ENCODE assay signal across 8 cellular contexts in the genomic region with DNA sequence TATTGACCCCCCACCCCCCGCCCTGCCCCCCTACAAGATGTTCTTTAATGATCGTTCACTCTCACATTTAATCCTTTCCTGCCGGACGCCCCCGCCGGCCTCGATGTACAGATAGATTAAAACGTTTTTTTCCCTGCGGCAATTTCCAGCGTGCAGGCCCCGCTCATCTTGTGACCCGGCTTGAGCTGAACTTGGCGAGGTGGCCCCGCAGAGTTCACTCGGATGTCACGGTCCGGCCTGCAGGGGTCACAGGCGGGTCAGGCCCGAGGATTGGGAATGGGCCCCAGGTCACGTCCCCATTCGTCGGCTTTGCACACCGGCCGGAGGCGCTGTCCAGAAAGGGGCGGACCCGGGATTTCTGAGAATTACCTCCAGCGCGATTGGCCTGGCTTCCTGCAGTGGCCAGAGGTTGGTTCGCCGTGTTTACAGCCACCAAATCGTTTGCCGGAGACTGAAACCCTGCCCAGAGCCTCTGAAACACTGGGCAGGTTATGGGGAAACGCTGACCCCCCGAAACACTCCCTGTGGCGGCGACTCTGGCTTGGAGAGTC. TPM values are rescaled to one million over a fixed set of nuclear protein-coding genes. Genes with fewer than 3 reads are reported as not detected.
A peak's percentile ranks its signal among the peaks of the same experiment; 100 is the strongest.
DNase-seq lines count a peak whose midpoint lies in the region; ATAC-seq and TF ChIP-seq lines count a peak whose summit lies in the region.

No MANE protein-coding gene starts in this region.

- H3K4me3 ChIP-seq in H7 (ENCODE audit: insufficient read depth, low read depth, low read length) (peak overlapping the region; percentile 60), iPS DF 6.9 (ENCODE audit: low read length) (peak overlapping the region; percentile 8; the same call in 1 of the 2 replicates), gastrocnemius medialis (peak overlapping the region; percentile 6 to 66 (median 36))

- H3K27me3 Mint-ChIP-seq in T-helper 17 cell: peaks cover 83% of the 10 kb centered on the region

- DNase-seq in H7: peak; percentile 92
- DNase-seq in T-helper 17 cell: no peak
- no peak for DNase-seq in iPS DF 6.9 (ENCODE audit: low read depth, low spot score)
- DNase-seq in gastrocnemius medialis: no peak
- no peak for DNase-seq in AG08396 (ENCODE audit: low spot score)
- no peak for DNase-seq in NCI-H524 treated with DMSO at 0.1 percent for 48 hours (lab: John Stamatoyannopoulos, UW)
- DNase-seq in central memory CD4-positive, alpha-beta T cell: no peak

- intact Hi-C loops in gastrocnemius medialis (cut with DNase I; ENCODE audit: low total_unique reads): loop anchor here (10.0 kb wide), 1 partner anchor 283 kb away; no protein-coding TSS in a partner anchor

- H3K36me3 ChIP-seq in H7 (replicated peaks; ENCODE audit: control insufficient read depth, insufficient read depth, low read length) (no peaks in the 10 kb centered on the region), iPS DF 6.9 (ENCODE audit: control insufficient read depth, insufficient read depth, low read length) (no peaks in the 10 kb centered on the region), gastrocnemius medialis (no peaks in the 10 kb centered on the region)

- ATAC-seq in T-helper 17 cell: no peak
- no peak for ATAC-seq in gastrocnemius medialis
- ATAC-seq in GM21515 (IDR thresholded peaks at IDR 0.05; ENCODE audit: unreplicated experiment): no peak

- H3K4me1 ChIP-seq in iPS DF 6.9 (ENCODE audit: control insufficient read depth, insufficient read depth, low read length) (peaks cover 19% of the 10 kb centered on the region), gastrocnemius medialis (peaks cover 12 to 34% of the 10 kb centered on the region in 2 donors)

- peak overlapping the region; percentile 21 for H3K27ac Mint-ChIP-seq in T-helper 17 cell

- H3K27me3 ChIP-seq in H7 (ENCODE audit: control insufficient read depth, insufficient read depth, low read length): peaks cover 98% of the 10 kb centered on the region
- H3K27me3 ChIP-seq in iPS DF 6.9 (ENCODE audit: control insufficient read depth, insufficient read depth, low read length): peaks cover 90% of the 10 kb centered on the region
- peaks cover 69 to 75% (median 71%) of the 10 kb centered on the region in 3 donors for H3K27me3 ChIP-seq in gastrocnemius medialis

- no peak for TF ChIP-seq POLR2A in gastrocnemius medialis (IDR thresholded peaks at IDR 0.05)

- H3K9me3 ChIP-seq in T-helper 17 cell (ENCODE audit: control insufficient read depth, low read length, poor library complexity, severe bottlenecking) (no peaks in the 10 kb centered on the region), iPS DF 6.9 (ENCODE audit: control insufficient read depth, insufficient read depth, low read length) (no peaks in the 10 kb centered on the region), gastrocnemius medialis (no peaks in the 10 kb centered on the region)

- in situ Hi-C loops in gastrocnemius medialis (cut with MboI; ENCODE audit: low sequenced_read_pairs in 4 of 4): no loop called here

- no peak for TF ChIP-seq CTCF in gastrocnemius medialis (IDR thresholded peaks at IDR 0.05 in 4 of 5, conservative IDR thresholded peaks at IDR 0.05 in 1 of 5)

- peak overlapping the region; percentile 80 for H3K4me3 Mint-ChIP-seq in T-helper 17 cell

- H3K36me3 Mint-ChIP-seq in T-helper 17 cell (ENCODE audit: low read depth): peaks cover 12% of the 10 kb centered on the region

- peaks cover 38% of the 10 kb centered on the region for H3K4me1 Mint-ChIP-seq in T-helper 17 cell

- WGBS in iPS DF 6.9 (ENCODE audit: insufficient coverage, insufficient read length): no CpG with 5 or more reads among the region's 37 CpGs

- H3K27ac ChIP-seq in iPS DF 6.9 (ENCODE audit: low read length): no peak overlapping the region
- no peak overlapping the region for H3K27ac ChIP-seq in gastrocnemius medialis

RNA-seq across cellular contexts. Expression of gene CYP26A1, which starts 1.9 kb away (rescaled TPM):
- 44.4 and 190 TPM in 2 replicates for total RNA-seq in H7 (2014; rRNA removed; shearing (Covaris generic))
- total RNA-seq in T-helper 17 cell (not detected), gastrocnemius medialis (not detected)

RNA-seq across cellular contexts. Expression of gene CYP26C1, which starts 11.2 kb away (rescaled TPM):
- 0.26 and 0.28 TPM in 2 replicates for total RNA-seq in H7 (2014; rRNA removed; shearing (Covaris generic))
- under 1 TPM; 0.18 to 0.20 TPM for total RNA-seq in T-helper 17 cell
- not detected for total RNA-seq in gastrocnemius medialis

Comparison
In these comparisons a context has a peak if more than half of its experiments do, and no peak if none do; other contexts are left out.
1. H3K4me3 ChIP-seq: peak in every context shown above with its lines; median percentile 60 in H7; 36 in gastrocnemius medialis; 8 in iPS DF 6.9.
2. RNA of gene CYP26A1, which starts 1.9 kb away (total RNA-seq): 44.4 to 190 TPM in H7; not detected in T-helper 17 cell and not detected in gastrocnemius medialis; every median in the first group is over 10 times any median in the second.